Comparison of ENCODE assay signal across 1 cellular context in genomic region chr5:177425801-177426565, GRCh38.
A peak's percentile ranks its signal among the peaks of the same experiment; 100 is the strongest.
TF ChIP-seq lines count a peak whose summit lies in the region.

No MANE protein-coding gene starts in this region.

TF ChIP-seq in endothelial cell of umbilical vein, 7 proteins besides CTCF, POLR2A, EP300 and RAD21 (continued from another document):
- TF ChIP-seq MAX (IDR thresholded peaks at IDR 0.05; ENCODE audit: insufficient read depth, insufficient read length) (no peak), POLR2AphosphoS5 (IDR thresholded peaks at IDR 0.05; ENCODE audit: insufficient read depth, low read depth, low read length) (peak; percentile 83), EZH2 (IDR thresholded peaks at IDR 0.05; ENCODE audit: borderline replicate concordance, low read depth, low read length, severe bottlenecking) (no peak)
